Comparison of ENCODE assay signal across 1 cellular context in the genomic region with DNA sequence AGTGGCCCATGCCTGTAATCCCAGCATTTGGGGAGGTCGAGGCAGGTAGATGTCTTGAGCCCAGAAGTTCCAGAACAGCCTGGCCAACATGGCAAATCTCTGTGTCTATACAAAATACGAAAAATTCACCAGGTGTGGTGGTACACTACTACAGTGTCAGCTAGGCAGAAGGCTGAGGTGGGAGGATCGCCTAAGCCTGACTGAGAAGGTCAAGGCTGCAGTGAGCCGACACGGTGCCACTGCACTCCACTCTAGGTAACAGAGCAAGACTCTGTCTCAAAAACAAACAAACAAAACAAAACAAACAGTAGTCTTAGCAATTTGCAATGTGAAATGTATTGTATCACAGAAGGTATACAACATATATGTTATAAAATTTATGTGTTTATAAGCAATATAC.
TF ChIP-seq lines count a peak whose summit lies in the region.

No MANE protein-coding gene starts in this region.

TF ChIP-seq in GM23338, 12 proteins besides CTCF, POLR2A, EP300 and RAD21 (continued from another document):
- TF ChIP-seq, protein P1, sequence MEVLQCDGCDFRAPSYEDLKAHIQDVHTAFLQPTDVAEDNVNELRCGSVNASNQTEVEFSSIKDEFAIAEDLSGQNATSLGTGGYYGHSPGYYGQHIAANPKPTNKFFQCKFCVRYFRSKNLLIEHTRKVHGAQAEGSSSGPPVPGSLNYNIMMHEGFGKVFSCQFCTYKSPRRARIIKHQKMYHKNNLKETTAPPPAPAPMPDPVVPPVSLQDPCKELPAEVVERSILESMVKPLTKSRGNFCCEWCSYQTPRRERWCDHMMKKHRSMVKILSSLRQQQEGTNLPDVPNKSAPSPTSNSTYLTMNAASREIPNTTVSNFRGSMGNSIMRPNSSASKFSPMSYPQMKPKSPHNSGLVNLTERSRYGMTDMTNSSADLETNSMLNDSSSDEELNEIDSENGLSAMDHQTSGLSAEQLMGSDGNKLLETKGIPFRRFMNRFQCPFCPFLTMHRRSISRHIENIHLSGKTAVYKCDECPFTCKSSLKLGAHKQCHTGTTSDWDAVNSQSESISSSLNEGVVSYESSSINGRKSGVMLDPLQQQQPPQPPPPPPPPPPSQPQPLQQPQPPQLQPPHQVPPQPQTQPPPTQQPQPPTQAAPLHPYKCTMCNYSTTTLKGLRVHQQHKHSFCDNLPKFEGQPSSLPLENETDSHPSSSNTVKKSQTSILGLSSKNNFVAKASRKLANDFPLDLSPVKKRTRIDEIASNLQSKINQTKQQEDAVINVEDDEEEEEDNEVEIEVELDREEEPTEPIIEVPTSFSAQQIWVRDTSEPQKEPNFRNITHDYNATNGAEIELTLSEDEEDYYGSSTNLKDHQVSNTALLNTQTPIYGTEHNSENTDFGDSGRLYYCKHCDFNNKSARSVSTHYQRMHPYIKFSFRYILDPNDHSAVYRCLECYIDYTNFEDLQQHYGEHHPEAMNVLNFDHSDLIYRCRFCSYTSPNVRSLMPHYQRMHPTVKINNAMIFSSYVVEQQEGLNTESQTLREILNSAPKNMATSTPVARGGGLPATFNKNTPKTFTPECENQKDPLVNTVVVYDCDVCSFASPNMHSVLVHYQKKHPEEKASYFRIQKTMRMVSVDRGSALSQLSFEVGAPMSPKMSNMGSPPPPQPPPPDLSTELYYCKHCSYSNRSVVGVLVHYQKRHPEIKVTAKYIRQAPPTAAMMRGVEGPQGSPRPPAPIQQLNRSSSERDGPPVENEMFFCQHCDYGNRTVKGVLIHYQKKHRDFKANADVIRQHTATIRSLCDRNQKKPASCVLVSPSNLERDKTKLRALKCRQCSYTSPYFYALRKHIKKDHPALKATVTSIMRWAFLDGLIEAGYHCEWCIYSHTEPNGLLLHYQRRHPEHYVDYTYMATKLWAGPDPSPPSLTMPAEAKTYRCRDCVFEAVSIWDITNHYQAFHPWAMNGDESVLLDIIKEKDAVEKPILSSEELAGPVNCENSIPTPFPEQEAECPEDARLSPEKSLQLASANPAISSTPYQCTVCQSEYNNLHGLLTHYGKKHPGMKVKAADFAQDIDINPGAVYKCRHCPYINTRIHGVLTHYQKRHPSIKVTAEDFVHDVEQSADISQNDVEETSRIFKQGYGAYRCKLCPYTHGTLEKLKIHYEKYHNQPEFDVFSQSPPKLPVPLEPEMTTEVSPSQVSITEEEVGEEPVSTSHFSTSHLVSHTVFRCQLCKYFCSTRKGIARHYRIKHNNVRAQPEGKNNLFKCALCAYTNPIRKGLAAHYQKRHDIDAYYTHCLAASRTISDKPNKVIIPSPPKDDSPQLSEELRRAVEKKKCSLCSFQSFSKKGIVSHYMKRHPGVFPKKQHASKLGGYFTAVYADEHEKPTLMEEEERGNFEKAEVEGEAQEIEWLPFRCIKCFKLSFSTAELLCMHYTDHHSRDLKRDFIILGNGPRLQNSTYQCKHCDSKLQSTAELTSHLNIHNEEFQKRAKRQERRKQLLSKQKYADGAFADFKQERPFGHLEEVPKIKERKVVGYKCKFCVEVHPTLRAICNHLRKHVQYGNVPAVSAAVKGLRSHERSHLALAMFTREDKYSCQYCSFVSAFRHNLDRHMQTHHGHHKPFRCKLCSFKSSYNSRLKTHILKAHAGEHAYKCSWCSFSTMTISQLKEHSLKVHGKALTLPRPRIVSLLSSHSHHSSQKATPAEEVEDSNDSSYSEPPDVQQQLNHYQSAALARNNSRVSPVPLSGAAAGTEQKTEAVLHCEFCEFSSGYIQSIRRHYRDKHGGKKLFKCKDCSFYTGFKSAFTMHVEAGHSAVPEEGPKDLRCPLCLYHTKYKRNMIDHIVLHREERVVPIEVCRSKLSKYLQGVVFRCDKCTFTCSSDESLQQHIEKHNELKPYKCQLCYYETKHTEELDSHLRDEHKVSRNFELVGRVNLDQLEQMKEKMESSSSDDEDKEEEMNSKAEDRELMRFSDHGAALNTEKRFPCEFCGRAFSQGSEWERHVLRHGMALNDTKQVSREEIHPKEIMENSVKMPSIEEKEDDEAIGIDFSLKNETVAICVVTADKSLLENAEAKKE (CRISPR knock-in tag; IDR thresholded peaks at IDR 0.05), result no peak
- TF ChIP-seq JUNB (IDR thresholded peaks at IDR 0.05; ENCODE audit: unreplicated experiment) (no peak), ZNF331 (CRISPR knock-in tag; IDR thresholded peaks at IDR 0.05; ENCODE audit: low read depth) (no peak), ZNF114 (CRISPR knock-in tag; IDR thresholded peaks at IDR 0.05) (no peak), EZH2phosphoT487 (IDR thresholded peaks at IDR 0.05; ENCODE audit: unreplicated experiment) (no peak), NANOG (IDR thresholded peaks at IDR 0.05; ENCODE audit: borderline replicate concordance) (no peak), POLR2AphosphoS5 (IDR thresholded peaks at IDR 0.05; ENCODE audit: low read depth) (no peak), STAT1 (IDR thresholded peaks at IDR 0.05; ENCODE audit: unreplicated experiment) (no peak), EZH2 (IDR thresholded peaks at IDR 0.05; ENCODE audit: low read depth, unreplicated experiment) (no peak)
- TF ChIP-seq, protein P2, sequence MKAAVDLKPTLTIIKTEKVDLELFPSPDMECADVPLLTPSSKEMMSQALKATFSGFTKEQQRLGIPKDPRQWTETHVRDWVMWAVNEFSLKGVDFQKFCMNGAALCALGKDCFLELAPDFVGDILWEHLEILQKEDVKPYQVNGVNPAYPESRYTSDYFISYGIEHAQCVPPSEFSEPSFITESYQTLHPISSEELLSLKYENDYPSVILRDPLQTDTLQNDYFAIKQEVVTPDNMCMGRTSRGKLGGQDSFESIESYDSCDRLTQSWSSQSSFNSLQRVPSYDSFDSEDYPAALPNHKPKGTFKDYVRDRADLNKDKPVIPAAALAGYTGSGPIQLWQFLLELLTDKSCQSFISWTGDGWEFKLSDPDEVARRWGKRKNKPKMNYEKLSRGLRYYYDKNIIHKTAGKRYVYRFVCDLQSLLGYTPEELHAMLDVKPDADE (IDR thresholded peaks at IDR 0.05), result no peak
- TF ChIP-seq, protein P3, sequence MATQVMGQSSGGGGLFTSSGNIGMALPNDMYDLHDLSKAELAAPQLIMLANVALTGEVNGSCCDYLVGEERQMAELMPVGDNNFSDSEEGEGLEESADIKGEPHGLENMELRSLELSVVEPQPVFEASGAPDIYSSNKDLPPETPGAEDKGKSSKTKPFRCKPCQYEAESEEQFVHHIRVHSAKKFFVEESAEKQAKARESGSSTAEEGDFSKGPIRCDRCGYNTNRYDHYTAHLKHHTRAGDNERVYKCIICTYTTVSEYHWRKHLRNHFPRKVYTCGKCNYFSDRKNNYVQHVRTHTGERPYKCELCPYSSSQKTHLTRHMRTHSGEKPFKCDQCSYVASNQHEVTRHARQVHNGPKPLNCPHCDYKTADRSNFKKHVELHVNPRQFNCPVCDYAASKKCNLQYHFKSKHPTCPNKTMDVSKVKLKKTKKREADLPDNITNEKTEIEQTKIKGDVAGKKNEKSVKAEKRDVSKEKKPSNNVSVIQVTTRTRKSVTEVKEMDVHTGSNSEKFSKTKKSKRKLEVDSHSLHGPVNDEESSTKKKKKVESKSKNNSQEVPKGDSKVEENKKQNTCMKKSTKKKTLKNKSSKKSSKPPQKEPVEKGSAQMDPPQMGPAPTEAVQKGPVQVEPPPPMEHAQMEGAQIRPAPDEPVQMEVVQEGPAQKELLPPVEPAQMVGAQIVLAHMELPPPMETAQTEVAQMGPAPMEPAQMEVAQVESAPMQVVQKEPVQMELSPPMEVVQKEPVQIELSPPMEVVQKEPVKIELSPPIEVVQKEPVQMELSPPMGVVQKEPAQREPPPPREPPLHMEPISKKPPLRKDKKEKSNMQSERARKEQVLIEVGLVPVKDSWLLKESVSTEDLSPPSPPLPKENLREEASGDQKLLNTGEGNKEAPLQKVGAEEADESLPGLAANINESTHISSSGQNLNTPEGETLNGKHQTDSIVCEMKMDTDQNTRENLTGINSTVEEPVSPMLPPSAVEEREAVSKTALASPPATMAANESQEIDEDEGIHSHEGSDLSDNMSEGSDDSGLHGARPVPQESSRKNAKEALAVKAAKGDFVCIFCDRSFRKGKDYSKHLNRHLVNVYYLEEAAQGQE (IDR thresholded peaks at IDR 0.05; ENCODE audit: unreplicated experiment), result no peak
